Comparison of ENCODE assay signal across 26 cellular contexts in genomic region chr12:115755061-115755751, GRCh38.
DNase-seq lines count a peak whose midpoint lies in the region; ATAC-seq, FAIRE-seq and TF ChIP-seq lines count a peak whose summit lies in the region.
"Had no signal": no experiment of that assay in that cellular context is flagged by ENCODE, and none has a peak within 500 bp of the region (broad histone marks: within the 10 kb centered on the region; RNA-seq: fewer than 3 reads in every experiment).

No MANE protein-coding gene starts in this region.

- CTCF ChIA-PET in K562 (lab: Yijun Ruan, JAX; ENCODE audit: low intra/inter-chr PET ratio), result no interaction called here

- H3K9me3 Mint-ChIP-seq in GM23338 (no peaks in the 10 kb centered on the region), nephron progenitor cell (no peaks in the 10 kb centered on the region), neural progenitor cell (no peaks in the 10 kb centered on the region)
- H3K9me3 Mint-ChIP-seq: activated naive CD4-positive, alpha-beta T cell treated with anti-CD3 and anti-CD28 coated beads for 36 hours had no signal

- no peaks in the 10 kb centered on the region for H3K9me1 ChIP-seq in K562 (ENCODE audit: control insufficient read depth, insufficient read depth, low read length)

- TF ChIP-seq POLR2A in K562 (conservative IDR thresholded peaks at IDR 0.05), result no peak

- DNase-seq in BE2C, result no peak
- no peak for DNase-seq in GM23338 (ENCODE audit: low spot score)
- no peak for DNase-seq in K562 (ENCODE audit: extremely low read depth in 1 of 4, low spot score in 3 of 4)
- no peak for DNase-seq in nephron progenitor cell
- DNase-seq in hypothalamus (lab: John Stamatoyannopoulos, UW), result no peak
- DNase-seq in omental fat pad (ENCODE audit: low spot score), result no peak
- no peak for DNase-seq in neural progenitor cell (ENCODE audit: low spot score)
- DNase-seq: activated CD4-positive, alpha-beta T cell treated with anti-CD3 and anti-CD28 coated beads for 48 hours; activated naive CD4-positive, alpha-beta T cell treated with anti-CD3 and anti-CD28 coated beads for 36 hours; activated T-cell treated with anti-CD3 and anti-CD28 coated beads, Interleukin-2, amount 50 U/mL, for 48 hours; aorta; caudate nucleus; CD4-positive, alpha-beta memory T cell; DMS153; Kasumi-1; kidney; NCI-H1048; NCI-H1930; NCI-H2227 treated with DMSO at 0.1 percent for 48 hours; NCI-H748 treated with DMSO at 0.1 percent for 48 hours; RPMI8226; SK-N-SH; stimulated activated CD8-positive, alpha-beta memory T cell treated with anti-CD3 and anti-CD28 coated beads, Interleukin-4, amount 100 ng/mL, for 48 hours; trophoblast cell had no signal

- H3K27ac Mint-ChIP-seq in GM23338 (no peak overlapping the region), nephron progenitor cell (peak overlapping the region; percentile 1), neural progenitor cell (no peak overlapping the region)
- H3K27ac Mint-ChIP-seq: activated naive CD4-positive, alpha-beta T cell treated with anti-CD3 and anti-CD28 coated beads for 36 hours; CD4-positive, alpha-beta memory T cell had no signal

- H3K9ac ChIP-seq in K562 (ENCODE audit: insufficient read depth in 1 of 2, low read depth in 2 of 2, low read length in 2 of 2) (no peak overlapping the region), neural progenitor cell (no peak overlapping the region)
- H3K9ac ChIP-seq: SK-N-SH had no signal

- H3K36me3 ChIP-seq in BE2C (no peaks in the 10 kb centered on the region), GM23338 (ENCODE audit: insufficient read depth) (no peaks in the 10 kb centered on the region), K562 (ENCODE audit: control insufficient read depth, insufficient read depth, low read length) (no peaks in the 10 kb centered on the region), neural progenitor cell (no peaks in the 10 kb centered on the region)
- H3K36me3 ChIP-seq: HAP-1 had no signal

- TF ChIP-seq EP300 in K562 (IDR thresholded peaks at IDR 0.05; ENCODE audit: low read length), result no peak

- H3K79me2 ChIP-seq in GM23338 (replicated peaks; ENCODE audit: insufficient read depth) (no peaks in the 10 kb centered on the region), K562 (ENCODE audit: control insufficient read depth, insufficient read depth, low read length) (no peaks in the 10 kb centered on the region), neural progenitor cell (ENCODE audit: low read depth) (no peaks in the 10 kb centered on the region)

- TF ChIP-seq CTCF in BE2C (IDR thresholded peaks at IDR 0.05; ENCODE audit: low read depth, low read length) (no peak), GM23338 (conservative IDR thresholded peaks at IDR 0.05; ENCODE audit: low read depth in 2 of 2) (no peak), K562 (IDR thresholded peaks at IDR 0.05 in 2 of 3, conservative IDR thresholded peaks at IDR 0.05 in 1 of 3; ENCODE audit: insufficient read depth in 2 of 3, low read depth in 1 of 3, low read length in 3 of 3) (no peak), nephron progenitor cell (IDR thresholded peaks at IDR 0.05) (no peak), omental fat pad (IDR thresholded peaks at IDR 0.05) (no peak), neural progenitor cell (IDR thresholded peaks at IDR 0.05) (no peak)

- no peak overlapping the region for H3K27ac ChIP-seq in GM23338 (ENCODE audit: low read depth)
- no peak overlapping the region for H3K27ac ChIP-seq in K562 (ENCODE audit: extremely low read depth, low read depth, low read length)
- no peak overlapping the region for H3K27ac ChIP-seq in neural progenitor cell

- peak overlapping the region; percentile 56 for H3K4me3 ChIP-seq in BE2C (ENCODE audit: low read depth, low read length)
- H3K4me3 ChIP-seq in GM23338, result no peak overlapping the region
- H3K4me3 ChIP-seq in K562, result no peak overlapping the region
- no peak overlapping the region for H3K4me3 ChIP-seq in neural progenitor cell
- H3K4me3 ChIP-seq: HAP-1 had no signal

- H3K27me3 Mint-ChIP-seq in GM23338 (ENCODE audit: insufficient read depth, low read depth, poor library complexity) (no peaks in the 10 kb centered on the region), nephron progenitor cell (ENCODE audit: low read depth, poor library complexity) (no peaks in the 10 kb centered on the region), neural progenitor cell (ENCODE audit: insufficient read depth, low read depth) (peaks cover 6% of the 10 kb centered on the region)

- H3K36me3 Mint-ChIP-seq in GM23338 (ENCODE audit: low read depth) (no peaks in the 10 kb centered on the region), nephron progenitor cell (ENCODE audit: low read depth) (no peaks in the 10 kb centered on the region), neural progenitor cell (no peaks in the 10 kb centered on the region)
- H3K36me3 Mint-ChIP-seq: CD4-positive, alpha-beta memory T cell had no signal

- no peaks in the 10 kb centered on the region for H3K9me2 ChIP-seq in GM23338 (ENCODE audit: insufficient read depth)
- H3K9me2 ChIP-seq: SK-N-SH had no signal

- TF ChIP-seq RAD21 in K562 (CRISPR knock-in tag; conservative IDR thresholded peaks at IDR 0.05 in 1 of 2, IDR thresholded peaks at IDR 0.05 in 1 of 2), result no peak

- intact Hi-C loops in K562 (cut with micrococcal nuclease), result loop anchor here (10.0 kb wide), 1 partner anchor 1770 kb away; no protein-coding TSS in a partner anchor

- H3F3A ChIP-seq in GM23338 (replicated peaks; ENCODE audit: low read depth), result no peaks in the 10 kb centered on the region
- H3F3A ChIP-seq in neural progenitor cell (ENCODE audit: low read depth), result peaks cover 26% of the 10 kb centered on the region

- in situ Hi-C loops in K562 (cut with MboI), result loop anchor here (5.0 to 25.0 kb wide), 2 partner anchors 1093 to 1768 kb away; no protein-coding TSS in a partner anchor

- no peak for ATAC-seq in GM23338
- ATAC-seq in K562, result no peak
- ATAC-seq in GM18502 (IDR thresholded peaks at IDR 0.05; ENCODE audit: poor library complexity, unreplicated experiment), result no peak
- ATAC-seq in omental fat pad (ENCODE audit: low FRiP score), result no peak

- H3K27me3 ChIP-seq in BE2C, result no peaks in the 10 kb centered on the region
- H3K27me3 ChIP-seq in GM23338 (ENCODE audit: insufficient read depth), result no peaks in the 10 kb centered on the region
- H3K27me3 ChIP-seq in K562 (ENCODE audit: control insufficient read depth in 2 of 2, insufficient read depth in 2 of 2, low read length in 2 of 2), result peaks cover 0 to 2% of the 10 kb centered on the region in 2 experiments; a peak in 3 of 5 replicates
- no peaks in the 10 kb centered on the region for H3K27me3 ChIP-seq in neural progenitor cell

- H3K4me3 Mint-ChIP-seq in GM23338, result no peak overlapping the region
- H3K4me3 Mint-ChIP-seq in nephron progenitor cell, result peak overlapping the region; percentile 29
- H3K4me3 Mint-ChIP-seq in neural progenitor cell, result no peak overlapping the region
- H3K4me3 Mint-ChIP-seq: activated naive CD4-positive, alpha-beta T cell treated with anti-CD3 and anti-CD28 coated beads for 36 hours; CD4-positive, alpha-beta memory T cell had no signal

- H4K20me1 ChIP-seq in GM23338 (replicated peaks; ENCODE audit: insufficient read depth), result no peaks in the 10 kb centered on the region
- no peaks in the 10 kb centered on the region for H4K20me1 ChIP-seq in K562 (replicated peaks; ENCODE audit: control insufficient read depth, insufficient read depth, low read length)
- H4K20me1 ChIP-seq in neural progenitor cell (ENCODE audit: low read depth), result no peaks in the 10 kb centered on the region

- H3K4me1 Mint-ChIP-seq in GM23338 (peaks cover 12% of the 10 kb centered on the region), nephron progenitor cell (peaks cover 68% of the 10 kb centered on the region), neural progenitor cell (peaks cover 8% of the 10 kb centered on the region)
- H3K4me1 Mint-ChIP-seq: CD4-positive, alpha-beta memory T cell had no signal

- POLR2A ChIA-PET in K562 (lab: Yijun Ruan, JAX), result no interaction called here

- no peak for FAIRE-seq in K562 (lab: Jason Lieb, UNC)
- FAIRE-seq: kidney had no signal

- H3K4me2 ChIP-seq in GM23338, result no peak overlapping the region
- H3K4me2 ChIP-seq in K562 (ENCODE audit: insufficient read depth, low read length), result no peak overlapping the region
- no peak overlapping the region for H3K4me2 ChIP-seq in neural progenitor cell
- H3K4me2 ChIP-seq: SK-N-SH had no signal

- WGBS in K562 (ENCODE audit: insufficient coverage, low coverage, missing lambda C conversion rate), result 0% methylated on average over 9 of the region's 9 CpGs

- H2AFZ ChIP-seq in GM23338 (peak overlapping the region; percentile 45; the same call in 1 of the 2 replicates), K562 (ENCODE audit: low read depth, low read length) (no peak overlapping the region), neural progenitor cell (replicated peaks) (no peak overlapping the region)

- H3K4me1 ChIP-seq in BE2C (peaks cover 30% of the 10 kb centered on the region), GM23338 (ENCODE audit: insufficient read depth) (peaks cover 10% of the 10 kb centered on the region; the same call in 1 of the 2 replicates), K562 (replicated peaks in 1 of 2; ENCODE audit: control insufficient read depth in 2 of 2, insufficient read depth in 2 of 2, low read length in 2 of 2) (no peaks in the 10 kb centered on the region), neural progenitor cell (peaks cover 49% of the 10 kb centered on the region)

- no TSS peak for BruUV-seq in K562 (replicated peaks; lab: Mats Ljungman, UMichigan)

- H3K9me3 ChIP-seq in BE2C, result no peaks in the 10 kb centered on the region
- H3K9me3 ChIP-seq in K562 (replicated peaks; ENCODE audit: control insufficient read depth, insufficient read depth, low read depth, low read length), result no peaks in the 10 kb centered on the region
- no peaks in the 10 kb centered on the region for H3K9me3 ChIP-seq in neural progenitor cell (ENCODE audit: low read depth)
- H3K9me3 ChIP-seq: HAP-1, SK-N-SH had no signal

TF ChIP-seq in GM23338, 12 proteins besides CTCF, POLR2A, EP300 and RAD21:
- TF ChIP-seq ZNF331 (CRISPR knock-in tag; IDR thresholded peaks at IDR 0.05; ENCODE audit: low read depth) (no peak), STAT1 (IDR thresholded peaks at IDR 0.05; ENCODE audit: unreplicated experiment) (no peak), JUNB (IDR thresholded peaks at IDR 0.05; ENCODE audit: unreplicated experiment) (no peak), POLR2AphosphoS5 (IDR thresholded peaks at IDR 0.05; ENCODE audit: low read depth) (no peak)

TF ChIP-seq in K562, 482 proteins besides CTCF, POLR2A, EP300 and RAD21 (continues in another document):
- no peak for TF ChIP-seq MCM7 (IDR thresholded peaks at IDR 0.05)
- TF ChIP-seq, protein P1, sequence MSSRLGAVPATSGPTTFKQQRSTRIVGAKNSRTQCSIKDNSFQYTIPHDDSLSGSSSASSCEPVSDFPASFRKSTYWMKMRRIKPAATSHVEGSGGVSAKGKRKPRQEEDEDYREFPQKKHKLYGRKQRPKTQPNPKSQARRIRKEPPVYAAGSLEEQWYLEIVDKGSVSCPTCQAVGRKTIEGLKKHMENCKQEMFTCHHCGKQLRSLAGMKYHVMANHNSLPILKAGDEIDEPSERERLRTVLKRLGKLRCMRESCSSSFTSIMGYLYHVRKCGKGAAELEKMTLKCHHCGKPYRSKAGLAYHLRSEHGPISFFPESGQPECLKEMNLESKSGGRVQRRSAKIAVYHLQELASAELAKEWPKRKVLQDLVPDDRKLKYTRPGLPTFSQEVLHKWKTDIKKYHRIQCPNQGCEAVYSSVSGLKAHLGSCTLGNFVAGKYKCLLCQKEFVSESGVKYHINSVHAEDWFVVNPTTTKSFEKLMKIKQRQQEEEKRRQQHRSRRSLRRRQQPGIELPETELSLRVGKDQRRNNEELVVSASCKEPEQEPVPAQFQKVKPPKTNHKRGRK (tag; IDR thresholded peaks at IDR 0.05), result peak; percentile 62
